Comparison of ENCODE assay signal across 8 cellular contexts in the genomic region with DNA sequence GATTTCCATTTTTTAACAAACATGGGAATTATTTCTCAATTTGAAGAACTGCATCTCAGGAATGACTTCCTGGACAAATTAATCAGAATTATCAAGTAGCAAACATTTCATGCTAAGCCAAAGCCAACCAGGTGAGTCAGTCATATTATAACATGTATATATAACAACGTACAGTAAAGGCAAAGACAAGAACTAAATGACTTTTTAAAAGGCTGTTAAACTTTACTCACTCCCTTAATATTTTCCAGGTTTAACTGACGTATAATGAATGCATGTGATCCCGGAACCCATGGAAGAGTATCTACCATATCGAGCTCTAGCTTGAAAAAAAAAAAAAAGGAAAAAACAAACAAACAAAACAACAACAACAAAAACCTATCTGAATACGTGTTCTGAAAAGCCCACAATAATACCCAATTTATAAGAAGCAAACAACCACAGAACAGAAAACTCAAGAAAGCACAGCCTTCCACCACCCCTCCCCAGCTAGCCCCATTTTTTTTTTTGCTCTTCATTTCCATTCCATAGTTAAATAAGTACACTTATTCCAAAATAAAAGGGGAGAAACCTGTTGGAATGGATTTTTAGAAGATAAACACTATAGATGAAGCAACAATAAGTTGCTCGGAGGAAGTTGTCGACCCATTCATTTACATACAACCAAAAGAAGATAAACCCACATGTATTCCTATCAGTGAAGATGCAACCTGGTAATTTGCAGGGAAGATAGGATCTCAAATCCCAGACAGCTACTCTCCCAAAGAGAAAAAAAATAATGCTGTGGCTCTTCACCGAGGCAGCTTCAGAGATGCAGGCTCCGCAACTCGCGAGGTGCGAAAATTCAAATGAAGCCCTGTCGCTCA. TPM values are rescaled to one million over a fixed set of nuclear protein-coding genes. Genes with fewer than 3 reads are reported as not detected.
DNase-seq lines count a peak whose midpoint lies in the region; ATAC-seq and TF ChIP-seq lines count a peak whose summit lies in the region.

No MANE protein-coding gene starts in this region.

- peaks cover 5% of the 10 kb centered on the region for H3K36me3 Mint-ChIP-seq in progenitor cell of endocrine pancreas (ENCODE audit: insufficient read depth)

- peaks cover 5% of the 10 kb centered on the region for H3K9me3 Mint-ChIP-seq in progenitor cell of endocrine pancreas (ENCODE audit: low read depth)

- peaks cover 39% of the 10 kb centered on the region for H3K4me1 Mint-ChIP-seq in progenitor cell of endocrine pancreas (ENCODE audit: low read depth)

- H3K27ac Mint-ChIP-seq in progenitor cell of endocrine pancreas: peak overlapping the region; percentile 98

- no peak for TF ChIP-seq CTCF in progenitor cell of endocrine pancreas (IDR thresholded peaks at IDR 0.05; ENCODE audit: unreplicated experiment)

- ATAC-seq in GM21526 (IDR thresholded peaks at IDR 0.05; ENCODE audit: low FRiP score, unreplicated experiment) (no peak), GM21825 (IDR thresholded peaks at IDR 0.05; ENCODE audit: unreplicated experiment) (no peak)

- H3K4me3 Mint-ChIP-seq in progenitor cell of endocrine pancreas (ENCODE audit: low read depth): peak overlapping the region; percentile 97

- H3K27ac ChIP-seq in SJCRH30: peak overlapping the region; percentile 86
- H3K27ac ChIP-seq in esophagus (ENCODE audit: low read depth in 2 of 2, low read length in 1 of 2): peak overlapping the region; percentile 92

- peaks cover 7% of the 10 kb centered on the region; the same call in 1 of the 2 replicates for H3K4me1 ChIP-seq in SJCRH30
- H3K4me1 ChIP-seq in esophagus (ENCODE audit: control insufficient read depth in 2 of 2, insufficient read depth in 2 of 2, low read length in 1 of 2): peaks cover 0 to 2% of the 10 kb centered on the region in 2 donors

- no peaks in the 10 kb centered on the region for H3K9me3 ChIP-seq in SJCRH30 (replicated peaks)
- no peaks in the 10 kb centered on the region for H3K9me3 ChIP-seq in esophagus (ENCODE audit: control insufficient read depth in 2 of 2, insufficient read depth in 1 of 2, low read depth in 1 of 2, low read length in 1 of 2)

- H3K4me3 ChIP-seq in SJCRH30 (peak overlapping the region; percentile 69), esophagus (ENCODE audit: low read depth in 1 of 2, low read length in 2 of 2) (peak overlapping the region; percentile 53 to 56)

- WGBS in esophagus, 2 donors: 3% methylated on average over 13 of the region's 13 CpGs

- H3K27me3 ChIP-seq in SJCRH30: no peaks in the 10 kb centered on the region
- no peaks in the 10 kb centered on the region for H3K27me3 ChIP-seq in esophagus (ENCODE audit: control insufficient read depth in 1 of 2, insufficient read depth in 2 of 2, low read length in 2 of 2)

- DNase-seq in NCI-H82 (lab: John Stamatoyannopoulos, UW) (peak; percentile 8), NCI-H82 treated with DMSO at 0.1 percent for 48 hours (lab: John Stamatoyannopoulos, UW; ENCODE audit: unreplicated experiment) (no peak), SJCRH30 (peak in 1 of 2 experiments; percentile 27), progenitor cell of endocrine pancreas (ENCODE audit: low spot score, unreplicated experiment) (no peak), SHP77 (lab: John Stamatoyannopoulos, UW) (no peak)

- H3K36me3 ChIP-seq in SJCRH30: no peaks in the 10 kb centered on the region
- H3K36me3 ChIP-seq in esophagus (ENCODE audit: control insufficient read depth in 2 of 2, insufficient read depth in 2 of 2, low read length in 1 of 2): no peaks in the 10 kb centered on the region

- no peaks in the 10 kb centered on the region for H3K27me3 Mint-ChIP-seq in progenitor cell of endocrine pancreas

RNA-seq across cellular contexts. Expression of a gene that starts 0.5 kb away (rescaled TPM):
- 5.3 and 12.5 TPM in 2 replicates for total RNA-seq in SJCRH30 (2014; rRNA removed; shearing (Covaris generic))
- polyA plus RNA-seq in esophagus: 1 to 10 TPM; 1.1 to 1.7 TPM
- 17.4 and 18.2 TPM in 2 replicates for total RNA-seq in progenitor cell of endocrine pancreas
